9 cellular contexts compared by ENCODE assay signal in genomic region chr16:77399546-77399945, GRCh38. TPM values are rescaled to one million over a fixed set of nuclear protein-coding genes. Genes with fewer than 3 reads are reported as not detected.
"Had no signal": no experiment of that assay in that cellular context is flagged by ENCODE, and none has a peak within 500 bp of the region (broad histone marks: within the 10 kb centered on the region; RNA-seq: fewer than 3 reads in every experiment).

No MANE protein-coding gene starts in this region.

- H3K4me3 Mint-ChIP-seq: IgD-negative memory B cell had no signal

- H3K36me3 Mint-ChIP-seq: IgD-negative memory B cell had no signal

- ATAC-seq: HepG2, K562 had no signal

- H3K27ac ChIP-seq: HL-60 had no signal

- H3K27ac Mint-ChIP-seq: IgD-negative memory B cell had no signal

- H3K4me1 Mint-ChIP-seq: IgD-negative memory B cell had no signal

- FAIRE-seq: HepG2, HTR-8/SVneo, K562 had no signal

- DNase-seq: IMR-90, KBM-7, KG1 had no signal

- H3K4me3 ChIP-seq: K562 had no signal

RNA-seq across cellular contexts. Expression of gene ADAMTS18, which starts 35.3 kb away (rescaled TPM):
- total RNA-seq: HepG2, HT-29, IMR-90, K562 had no signal
- polyA plus RNA-seq: IgD-negative memory B cell, IMR-90, K562 had no signal
